26 cellular contexts compared by ENCODE assay signal in the genomic region with DNA sequence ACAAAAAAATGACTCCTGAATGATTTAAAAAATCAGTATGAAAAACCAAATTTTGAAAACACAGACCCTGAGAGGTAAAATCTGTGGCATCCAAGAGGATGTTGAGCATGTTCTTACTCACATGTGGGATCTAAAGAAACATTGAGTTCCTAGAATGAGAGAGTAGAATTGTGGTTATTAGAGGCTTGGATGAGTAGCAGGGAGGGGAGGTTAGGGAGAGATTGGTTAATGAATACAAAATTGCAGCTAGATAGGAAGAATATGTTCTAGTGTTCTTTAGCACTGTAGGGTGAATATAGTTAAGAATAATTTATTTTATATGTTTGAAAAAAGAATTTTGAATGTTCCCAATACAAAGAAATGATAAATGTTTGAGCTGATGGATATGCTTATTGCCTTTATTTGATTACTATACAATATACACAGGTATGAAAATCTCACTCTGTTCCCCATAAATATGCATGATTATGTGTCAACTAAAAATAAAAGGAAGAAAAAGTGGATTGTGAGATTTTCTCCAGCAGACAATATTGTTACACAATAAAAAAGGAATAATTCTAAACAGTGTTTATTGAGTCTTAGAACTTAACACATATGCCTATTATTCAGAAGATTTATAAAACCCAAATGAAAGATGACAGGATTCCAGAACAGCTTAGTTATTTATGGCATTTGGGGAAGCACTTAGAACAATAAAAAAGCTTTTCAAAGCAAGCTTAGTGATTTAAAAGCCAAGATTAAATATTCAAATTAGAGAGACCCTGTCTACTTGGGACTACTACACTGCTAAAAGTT. TPM values are rescaled to one million over a fixed set of nuclear protein-coding genes. Genes with fewer than 3 reads are reported as not detected.
"Had no signal": no experiment of that assay in that cellular context is flagged by ENCODE, and none has a peak within 500 bp of the region (broad histone marks: within the 10 kb centered on the region; RNA-seq: fewer than 3 reads in every experiment).

No MANE protein-coding gene starts in this region.

- H3K27ac ChIP-seq: KMS-11, RWPE1 had no signal

- H3K9me3 ChIP-seq: SK-N-SH had no signal

- DNase-seq: IMR-90, Kasumi-1, MM.1S, NCI-H1092 treated with DMSO at 0.1 percent for 48 hours, NCI-H1436, NCI-H187, NCI-H2029, NCI-H2081 treated with DMSO at 0.1 percent for 48 hours, NCI-H2171, NCI-H226, NCI-H446, NCI-H510A, NCI-H524 treated with DMSO at 0.1 percent for 48 hours, NCI-H69, NCI-H774, PC-3, SHP77, SK-N-SH, SW 1271 had no signal

- ATAC-seq: HepG2, Panc1, PC-3 had no signal

RNA-seq across cellular contexts. Expression of gene MS4A2, which starts 28.7 kb away (rescaled TPM):
- total RNA-seq: HepG2, HT-29, IMR-90, M059J, PC-3, SK-MEL-5 had no signal
- polyA plus RNA-seq: HepG2, IMR-90, SK-N-SH had no signal
